ENCODE assay signal across 29 cellular contexts in genomic region chr4:78190078-78190477, GRCh38.
"Had no signal": no experiment of that assay in that cellular context is flagged by ENCODE, and none has a peak within 500 bp of the region (broad histone marks: within the 10 kb centered on the region; RNA-seq: fewer than 3 reads in every experiment).

No MANE protein-coding gene starts in this region.

- H3K4me2 ChIP-seq: neural progenitor cell, smooth muscle cell had no signal

- H3K36me3 ChIP-seq: gastroesophageal sphincter, heart right ventricle, lower lobe of right lung, neural progenitor cell, prostate gland, right atrium auricular region, thyroid gland had no signal

- H3K9me3 Mint-ChIP-seq: type B pancreatic cell had no signal

- H3K27me3 ChIP-seq: dorsolateral prefrontal cortex, foreskin keratinocyte, gastroesophageal sphincter, heart right ventricle, neural progenitor cell, right atrium auricular region, thyroid gland had no signal

- H3K36me3 Mint-ChIP-seq: immature natural killer cell, natural killer cell, neural progenitor cell, type B pancreatic cell had no signal

- H3K4me3 Mint-ChIP-seq: immature natural killer cell; natural killer cell; neural progenitor cell; stimulated activated naive CD8-positive, alpha-beta T cell treated with anti-CD3 and anti-CD28 coated beads, Interleukin-15, amount 100 ng/mL, for 72 hours; type B pancreatic cell had no signal

- H3K4me3 ChIP-seq: dorsolateral prefrontal cortex, gastroesophageal sphincter, heart right ventricle, lower lobe of right lung, neural progenitor cell, prostate gland, right atrium auricular region, smooth muscle cell, thyroid gland had no signal

- H3K4me1 ChIP-seq: foreskin keratinocyte, gastroesophageal sphincter, lower lobe of right lung, neural progenitor cell, prostate gland, right atrium auricular region had no signal

- H2AFZ ChIP-seq: neural progenitor cell had no signal

- DNase-seq: dorsolateral prefrontal cortex; effector CD4-positive, alpha-beta T cell; foreskin keratinocyte; heart right ventricle; hippocampal formation; immature natural killer cell; islet precursor cell; kidney glomerular epithelial cell; left colon; left ventricle myocardium superior; lower lobe of right lung; natural killer cell; nucleus accumbens; stimulated activated CD4-positive, alpha-beta T cell treated with anti-CD3 and anti-CD28 coated beads, Interleukin-12 subunit alpha, Interleukin-12 subunit beta, amount 100 ng/mL, for 4 hours; stimulated activated CD4-positive, alpha-beta T cell treated with anti-CD3 and anti-CD28 coated beads, Interleukin-1b, Interleukin-23, amount 100 ng/mL, for 48 hours; stimulated activated CD4-positive, alpha-beta T cell treated with anti-CD3 and anti-CD28 coated beads, Interleukin-4, amount 100 ng/mL, for 1 hour; stimulated activated CD8-positive, alpha-beta memory T cell treated with anti-CD3 and anti-CD28 coated beads, Interleukin-4, amount 100 ng/mL, for 48 hours; stimulated activated naive CD4-positive, alpha-beta T cell; stimulated activated naive CD8-positive, alpha-beta T cell treated with anti-CD3 and anti-CD28 coated beads, Interleukin-15, amount 100 ng/mL, for 72 hours; thyroid gland had no signal

- H3K4me1 Mint-ChIP-seq: immature natural killer cell; stimulated activated naive CD8-positive, alpha-beta T cell treated with anti-CD3 and anti-CD28 coated beads, Interleukin-15, amount 100 ng/mL, for 72 hours had no signal

- H3K27ac ChIP-seq: dorsolateral prefrontal cortex, epithelial cell of prostate, foreskin keratinocyte, gastroesophageal sphincter, heart right ventricle, lower lobe of right lung, neural progenitor cell, prostate gland, right atrium auricular region, thyroid gland had no signal

- H3K9me3 ChIP-seq: prostate gland, right atrium auricular region, thyroid gland had no signal

- H3K27me3 Mint-ChIP-seq: stimulated activated naive CD8-positive, alpha-beta T cell treated with anti-CD3 and anti-CD28 coated beads, Interleukin-15, amount 100 ng/mL, for 72 hours; type B pancreatic cell had no signal

- ATAC-seq: esophagus mucosa; foreskin keratinocyte; gastroesophageal sphincter; heart right ventricle; left colon; left ventricle myocardium superior; lower lobe of right lung; natural killer cell; sciatic nerve; stimulated activated naive CD8-positive, alpha-beta T cell treated with anti-CD3 and anti-CD28 coated beads, Interleukin-15, amount 100 ng/mL, for 72 hours had no signal

- H3K9ac ChIP-seq: neural progenitor cell had no signal

- H3K27ac Mint-ChIP-seq: immature natural killer cell; natural killer cell; neural progenitor cell; stimulated activated naive CD8-positive, alpha-beta T cell treated with anti-CD3 and anti-CD28 coated beads, Interleukin-15, amount 100 ng/mL, for 72 hours; type B pancreatic cell had no signal
